28 cellular contexts compared by ENCODE assay signal in the genomic region with DNA sequence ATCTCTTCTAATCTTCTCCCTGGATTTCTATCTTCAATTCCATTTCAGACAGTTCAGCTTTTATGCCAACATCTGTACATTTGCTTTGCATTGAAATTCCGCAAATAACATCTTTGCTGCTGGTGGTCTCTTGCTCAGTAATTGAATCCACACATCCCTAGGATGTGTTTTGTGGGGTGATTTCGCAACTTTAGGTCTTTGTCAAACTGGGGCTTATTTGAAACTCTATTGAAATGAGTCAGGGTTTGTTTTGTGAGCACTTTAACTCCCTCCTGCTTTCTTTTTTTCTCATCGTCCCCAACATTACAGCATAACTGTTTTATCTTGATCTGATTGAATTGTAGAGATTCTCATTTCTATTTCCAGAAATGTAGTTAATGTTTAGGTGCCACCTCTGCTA.
DNase-seq lines count a peak whose midpoint lies in the region; ATAC-seq, FAIRE-seq and TF ChIP-seq lines count a peak whose summit lies in the region.
"Had no signal": no experiment of that assay in that cellular context is flagged by ENCODE, and none has a peak within 500 bp of the region (broad histone marks: within the 10 kb centered on the region; RNA-seq: fewer than 3 reads in every experiment).

No MANE protein-coding gene starts in this region.

- no peak overlapping the region for H4K91ac ChIP-seq in IMR-90 (ENCODE audit: insufficient read depth, low read depth, low read length)

- no peak for TF ChIP-seq POLR2A in IMR-90 (IDR thresholded peaks at IDR 0.05; ENCODE audit: low read depth, low read length)

- H2BK20ac ChIP-seq in IMR-90 (ENCODE audit: low read depth, low read length) = no peak overlapping the region

- no peaks in the 10 kb centered on the region for H3K36me3 ChIP-seq in IMR-90 (ENCODE audit: control insufficient read depth, insufficient read depth, low read length)
- H3K36me3 ChIP-seq in PC-9 (ENCODE audit: low read depth) = no peaks in the 10 kb centered on the region
- H3K36me3 ChIP-seq: left ventricle myocardium inferior, tibial nerve had no signal

- H3K14ac ChIP-seq in IMR-90 (replicated peaks; ENCODE audit: low read depth, low read length) = no peak overlapping the region

- intact Hi-C loops in IMR-90 (cut with micrococcal nuclease) (no loop called here), PC-9 (cut with micrococcal nuclease; ENCODE audit: unreplicated experiment) (no loop called here)

- H3K4me1 ChIP-seq in IMR-90 (ENCODE audit: control insufficient read depth, insufficient read depth, low read length) (no peaks in the 10 kb centered on the region), PC-9 (replicated peaks; ENCODE audit: insufficient read depth) (no peaks in the 10 kb centered on the region)
- H3K4me1 ChIP-seq: left ventricle myocardium inferior, tibial nerve had no signal

- H3K79me2 ChIP-seq in PC-9 (ENCODE audit: low read depth) = no peaks in the 10 kb centered on the region

- H4K20me1 ChIP-seq in IMR-90 (ENCODE audit: insufficient read depth, low read length) = no peaks in the 10 kb centered on the region
- no peaks in the 10 kb centered on the region for H4K20me1 ChIP-seq in PC-9 (ENCODE audit: insufficient read depth)

- H2AK5ac ChIP-seq in IMR-90 (ENCODE audit: low read depth, low read length) = no peak overlapping the region

- no peaks in the 10 kb centered on the region for H3F3A ChIP-seq in PC-9 (ENCODE audit: insufficient read depth, low read depth)

- H2AFZ ChIP-seq in IMR-90 (replicated peaks; ENCODE audit: low read length, poor library complexity) (no peak overlapping the region), PC-9 (no peak overlapping the region)

- no peaks in the 10 kb centered on the region for H3K9me1 ChIP-seq in IMR-90 (ENCODE audit: insufficient read depth, low read length)

- H3K4me2 ChIP-seq in IMR-90 (ENCODE audit: low read depth, low read length) = no peak overlapping the region
- no peak overlapping the region for H3K4me2 ChIP-seq in PC-9
- H3K4me2 ChIP-seq: KMS-11, SK-N-SH had no signal

- H3K18ac ChIP-seq in IMR-90 (ENCODE audit: low read depth, low read length) = no peak overlapping the region

- H2BK5ac ChIP-seq in IMR-90 (ENCODE audit: low read depth, low read length, poor library complexity, severe bottlenecking) = no peak overlapping the region

- H3K56ac ChIP-seq in IMR-90 (ENCODE audit: extremely low read depth, insufficient read depth, low read length) = no peak overlapping the region

- no peak overlapping the region for H3K9ac ChIP-seq in IMR-90 (ENCODE audit: low read depth, low read length)
- H3K9ac ChIP-seq: KMS-11, SK-N-SH had no signal

- WGBS in IMR-90 (ENCODE audit: extremely low coverage in 2 of 2, insufficient read length in 1 of 2), 2 experiments = no CpG with 5 or more reads among the region's 3 CpGs

- ATAC-seq in IMR-90 (ENCODE audit: low read depth) = no peak
- ATAC-seq in GM21526 (IDR thresholded peaks at IDR 0.05; ENCODE audit: low FRiP score, unreplicated experiment) = no peak
- ATAC-seq: right cardiac atrium had no signal

- POLR2A ChIA-PET in IMR-90 (lab: Charles Lee; ENCODE audit: unreplicated experiment) = no interaction called here
- POLR2A ChIA-PET in PC-9 (lab: Charles Lee; ENCODE audit: unreplicated experiment) = no interaction called here

- TF ChIP-seq CTCF in IMR-90 (conservative IDR thresholded peaks at IDR 0.05; ENCODE audit: low read depth, low read length) (no peak), astrocyte of the spinal cord (IDR thresholded peaks at IDR 0.05; ENCODE audit: low read depth, low read length) (no peak), PC-9 (conservative IDR thresholded peaks at IDR 0.05) (no peak)

- no peak overlapping the region for H2BK120ac ChIP-seq in IMR-90 (ENCODE audit: low read depth, low read length)

- dilution Hi-C loops in IMR-90 (cut with HindIII; ENCODE audit: low sequenced_read_pairs, unreplicated experiment) = no loop called here

- H3K4me3 ChIP-seq in IMR-90 (ENCODE audit: insufficient read depth, low read depth, low read length) (no peak overlapping the region), astrocyte of the spinal cord (ENCODE audit: low read depth, low read length) (no peak overlapping the region), PC-9 (no peak overlapping the region)
- H3K4me3 ChIP-seq: left ventricle myocardium inferior, tibial nerve had no signal

- H3K9me3 ChIP-seq in IMR-90 (ENCODE audit: control insufficient read depth, insufficient read depth, low read length) (no peaks in the 10 kb centered on the region), PC-9 (ENCODE audit: insufficient read depth, low read depth) (no peaks in the 10 kb centered on the region)
- H3K9me3 ChIP-seq: SK-N-SH had no signal

- FAIRE-seq in frontal cortex (lab: Jason Lieb, UNC) = no peak
- FAIRE-seq: GM12892, HTR-8/SVneo, islet of Langerhans had no signal

- CTCF ChIA-PET in IMR-90 (lab: Yijun Ruan, JAX) (no interaction called here), PC-9 (lab: Charles Lee) (no interaction called here)

- H4K8ac ChIP-seq in IMR-90 (ENCODE audit: low read depth in 2 of 2, low read length in 2 of 2) = no peak overlapping the region

- H4K5ac ChIP-seq in IMR-90 (ENCODE audit: low read depth, low read length) = no peak overlapping the region

- no peak overlapping the region for H2AK9ac ChIP-seq in IMR-90 (replicated peaks; ENCODE audit: low read depth, low read length, poor library complexity)

- DNase-seq in AG08395 (ENCODE audit: low spot score) (peak; percentile 10), IMR-90 (no peak), astrocyte of the spinal cord (ENCODE audit: low read depth, low spot score) (peak; percentile 18), fibroblast of the conjunctiva (ENCODE audit: low read depth) (peak; percentile 10), cortex of kidney (lab: John Stamatoyannopoulos, UW) (no peak), PC-9 (no peak), frontal cortex (ENCODE audit: low spot score in 2 of 2) (no peak)
- DNase-seq: ACHN; activated B cell treated with CpG ODN at 0.5 μM for 24 hours; activated CD4-positive, alpha-beta T cell treated with anti-CD3 and anti-CD28 coated beads, Interleukin-2, amount 50 U/mL, for 1 hour; activated gamma-delta T cell treated with Interleukin-2 at 50 U/mL for 16 hours; activated T-cell treated with anti-CD3 and anti-CD28 coated beads, Interleukin-2, amount 50 U/mL, for 48 hours; DMS 273 treated with DMSO at 0.1 percent for 48 hours; glutamatergic neuron; left ventricle myocardium inferior; NCI-H1417 treated with DMSO at 0.1 percent for 48 hours; NCI-H2029 treated with DMSO at 0.1 percent for 48 hours; NCI-H524 treated with DMSO at 0.1 percent for 48 hours; right cardiac atrium; SK-N-SH; stimulated activated CD4-positive, alpha-beta T cell treated with anti-CD3 and anti-CD28 coated beads, Interleukin-12 subunit alpha, Interleukin-12 subunit beta, amount 100 ng/mL, for 4 hours; stimulated activated CD4-positive, alpha-beta T cell treated with anti-CD3 and anti-CD28 coated beads, Interleukin-4, amount 100 ng/mL, for 1 hour had no signal

- H3K27me3 ChIP-seq in IMR-90 (ENCODE audit: control insufficient read depth, insufficient read depth, low read length) (no peaks in the 10 kb centered on the region), PC-9 (ENCODE audit: insufficient read depth, low read depth) (no peaks in the 10 kb centered on the region)
- H3K27me3 ChIP-seq: tibial nerve had no signal

- no peak for TF ChIP-seq RAD21 in IMR-90 (IDR thresholded peaks at IDR 0.05; ENCODE audit: low read length)

- H3K23ac ChIP-seq in IMR-90 (ENCODE audit: low read depth, low read length) = no peak overlapping the region

- no TSS peak for BruUV-seq in IMR-90 (replicated peaks; lab: Mats Ljungman, UMichigan)
- BruUV-seq in PC-9 (replicated peaks; lab: Mats Ljungman, UMichigan) = no TSS peak

- no peak overlapping the region for H2BK15ac ChIP-seq in IMR-90 (ENCODE audit: low read depth, low read length)

- no peak overlapping the region for H3K4ac ChIP-seq in IMR-90 (ENCODE audit: low read depth, low read length)

- no peak overlapping the region for H3K27ac ChIP-seq in IMR-90 (ENCODE audit: insufficient read depth, low read length)
- H3K27ac ChIP-seq in PC-9 = no peak overlapping the region
- H3K27ac ChIP-seq: KMS-11, left ventricle myocardium inferior, tibial nerve had no signal

- no peaks in the 10 kb centered on the region for H3K79me1 ChIP-seq in IMR-90 (ENCODE audit: low read depth in 1 of 2, low read length in 2 of 2)

- no peaks in the 10 kb centered on the region; the same call in 1 of the 2 replicates for H3K9me2 ChIP-seq in PC-9 (ENCODE audit: insufficient read depth)
- H3K9me2 ChIP-seq: SK-N-SH had no signal

- in situ Hi-C loops in IMR-90 (cut with MboI; ENCODE audit: low sequenced_read_pairs) = no loop called here
- in situ Hi-C loops in astrocyte of the spinal cord (cut with HindIII; ENCODE audit: low sequenced_read_pairs) = no loop called here

TF ChIP-seq in IMR-90, 13 proteins besides CTCF, POLR2A, EP300 and RAD21:
- TF ChIP-seq MXI1 (IDR thresholded peaks at IDR 0.05; ENCODE audit: borderline replicate concordance, low read depth, low read length) (no peak), CEBPB (IDR thresholded peaks at IDR 0.05; ENCODE audit: low read depth, low read length) (peak; percentile 59)
TF ChIP-seq in IMR-90: peak in this region for 1.

Comparison
In these comparisons a context has a peak if more than half of its experiments do, and no peak if none do; other contexts are left out.
1. DNase-seq: peak in AG08395 (single experiment), astrocyte of the spinal cord (single experiment) and fibroblast of the conjunctiva (single experiment); none in IMR-90 (single experiment), cortex of kidney (single experiment), PC-9 (0 of 2) and frontal cortex (0 of 2).